ENCODE assay signal across 3 cellular contexts in the genomic region with DNA sequence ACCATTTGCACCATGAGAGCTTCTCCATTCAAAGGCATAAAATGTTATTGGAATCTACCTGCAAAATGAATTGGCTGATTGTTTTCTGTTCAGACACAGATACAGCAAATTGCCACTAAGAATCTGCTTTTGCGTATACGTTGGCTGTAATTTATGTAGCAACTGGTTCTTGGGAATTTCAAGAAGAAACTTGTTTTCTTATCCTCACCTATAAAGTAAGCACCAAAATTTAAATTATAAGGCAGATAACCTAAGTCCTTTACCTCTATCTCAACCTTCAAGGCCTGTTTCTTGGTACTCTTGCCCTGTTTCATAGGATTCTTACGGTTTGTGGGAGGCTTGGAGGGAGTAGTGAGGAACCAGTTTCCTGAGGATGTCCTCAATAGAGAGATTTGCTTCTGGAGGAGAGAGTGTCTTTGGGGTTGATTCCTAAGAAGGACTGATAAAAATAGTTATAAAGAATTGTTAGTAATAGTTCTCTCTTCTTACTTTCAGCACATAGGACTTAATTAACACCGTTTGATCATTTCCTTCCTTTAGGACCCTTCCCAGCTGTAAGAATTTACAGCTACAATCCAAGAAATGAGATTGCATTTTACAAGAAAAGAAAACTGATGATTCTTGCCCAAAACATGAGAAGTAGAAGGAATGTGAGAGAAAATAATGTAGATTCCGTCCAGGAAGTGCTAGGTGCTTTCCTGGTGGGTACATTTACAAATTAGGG.
A peak's percentile ranks its signal among the peaks of the same experiment; 100 is the strongest.
TF ChIP-seq lines count a peak whose summit lies in the region.

No MANE protein-coding gene starts in this region.

TF ChIP-seq in SK-N-SH, 30 proteins besides CTCF, POLR2A, EP300 and RAD21:
- TF ChIP-seq GATA2 (CRISPR knock-in tag; IDR thresholded peaks at IDR 0.05) (no peak), GABPA (IDR thresholded peaks at IDR 0.05; ENCODE audit: low read depth) (no peak), NRF1 (IDR thresholded peaks at IDR 0.05; ENCODE audit: low read depth, low read length) (no peak), TAF1 (IDR thresholded peaks at IDR 0.05; ENCODE audit: borderline replicate concordance, low read depth, low read length) (no peak), TCF12 (IDR thresholded peaks at IDR 0.05) (no peak), YY1 (IDR thresholded peaks at IDR 0.05; ENCODE audit: low read depth) (no peak)
- TF ChIP-seq, protein P1, sequence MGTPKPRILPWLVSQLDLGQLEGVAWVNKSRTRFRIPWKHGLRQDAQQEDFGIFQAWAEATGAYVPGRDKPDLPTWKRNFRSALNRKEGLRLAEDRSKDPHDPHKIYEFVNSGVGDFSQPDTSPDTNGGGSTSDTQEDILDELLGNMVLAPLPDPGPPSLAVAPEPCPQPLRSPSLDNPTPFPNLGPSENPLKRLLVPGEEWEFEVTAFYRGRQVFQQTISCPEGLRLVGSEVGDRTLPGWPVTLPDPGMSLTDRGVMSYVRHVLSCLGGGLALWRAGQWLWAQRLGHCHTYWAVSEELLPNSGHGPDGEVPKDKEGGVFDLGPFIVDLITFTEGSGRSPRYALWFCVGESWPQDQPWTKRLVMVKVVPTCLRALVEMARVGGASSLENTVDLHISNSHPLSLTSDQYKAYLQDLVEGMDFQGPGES (IDR thresholded peaks at IDR 0.05; ENCODE audit: low read depth, low read length) = no peak
- TF ChIP-seq, protein P2, sequence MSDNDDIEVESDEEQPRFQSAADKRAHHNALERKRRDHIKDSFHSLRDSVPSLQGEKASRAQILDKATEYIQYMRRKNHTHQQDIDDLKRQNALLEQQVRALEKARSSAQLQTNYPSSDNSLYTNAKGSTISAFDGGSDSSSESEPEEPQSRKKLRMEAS (IDR thresholded peaks at IDR 0.05; ENCODE audit: low read depth) = 0 out of 2 replicates have a peak, but pooled peaks have one; percentile 0

TF ChIP-seq in SK-N-SH treated with all-trans-retinoic acid at 6 μM for 48 hours, 23 proteins besides CTCF, POLR2A, EP300 and RAD21:
- no peak for TF ChIP-seq TCF4 (CRISPR knock-in tag; IDR thresholded peaks at IDR 0.05; ENCODE audit: borderline replicate concordance)

TF ChIP-seq in endothelial cell of umbilical vein, 7 proteins besides CTCF, POLR2A, EP300 and RAD21:
- no peak for TF ChIP-seq FOS (IDR thresholded peaks at IDR 0.05; ENCODE audit: borderline replicate concordance, insufficient read depth, low read length)
- TF ChIP-seq, protein P2 (IDR thresholded peaks at IDR 0.05; ENCODE audit: insufficient read depth, insufficient read length) = no peak
- TF ChIP-seq MYC (IDR thresholded peaks at IDR 0.05; ENCODE audit: low read depth, low read length) = no peak
- no peak for TF ChIP-seq POLR2AphosphoS5 (IDR thresholded peaks at IDR 0.05; ENCODE audit: insufficient read depth, low read depth, low read length)
- no peak for TF ChIP-seq GATA2 (IDR thresholded peaks at IDR 0.05; ENCODE audit: insufficient read depth, insufficient read length, low read depth, low read length)
- TF ChIP-seq JUN (IDR thresholded peaks at IDR 0.05; ENCODE audit: borderline replicate concordance, insufficient read depth, insufficient read length, low read depth) = no peak
